ENCODE assay signal across 8 cellular contexts in genomic region chr17:48908047-48908843, GRCh38. TPM values are rescaled to one million over a fixed set of nuclear protein-coding genes. Genes with fewer than 3 reads are reported as not detected.
A peak's percentile ranks its signal among the peaks of the same experiment; 100 is the strongest.
DNase-seq lines count a peak whose midpoint lies in the region; ATAC-seq, FAIRE-seq and TF ChIP-seq lines count a peak whose summit lies in the region.

Gene UBE2Z, plus strand, starts transcription at chr17:48908407. Its CDS starts 97 bp downstream, at chr17:48908504.

- H3K27ac ChIP-seq in left ventricle myocardium inferior (replicated peaks) (peak within 1 kb of the TSS; percentile 94), prostate gland (peak within 1 kb of the TSS; percentile 86 to 93), urinary bladder (ENCODE audit: low read depth) (peak within 1 kb of the TSS; percentile 95)

- TF ChIP-seq CTCF in left ventricle myocardium inferior (IDR thresholded peaks at IDR 0.05; ENCODE audit: borderline replicate concordance) (peak; percentile 17), prostate gland (IDR thresholded peaks at IDR 0.05) (no peak)

- peak; percentile 79 for ATAC-seq in HG02852 (IDR thresholded peaks at IDR 0.05; ENCODE audit: unreplicated experiment)

- DNase-seq in GM12892 (ENCODE audit: insufficient read length) (peak; percentile 96), NCI-H146 (lab: John Stamatoyannopoulos, UW) (peak; percentile 96), T-helper 1 cell (peak; percentile 73 to 96 (median 80)), amniotic epithelial cell (ENCODE audit: low read depth) (peak; percentile 94), left ventricle myocardium inferior (peak; percentile 95), prostate gland (ENCODE audit: low spot score) (peak; percentile 91)

- peak; percentile 100 for FAIRE-seq in GM12892 (lab: Jason Lieb, UNC)

- peak within 1 kb of the TSS; percentile 92 for H3K4me3 ChIP-seq in left ventricle myocardium inferior
- H3K4me3 ChIP-seq in prostate gland = peak within 1 kb of the TSS; percentile 80 to 97
- peak within 1 kb of the TSS; percentile 100 for H3K4me3 ChIP-seq in urinary bladder (ENCODE audit: low read depth, low read length)

- H3K4me1 ChIP-seq in left ventricle myocardium inferior (peaks cover 38% of the 10 kb centered on the region), prostate gland (replicated peaks) (peaks cover 18% of the 10 kb centered on the region), urinary bladder (ENCODE audit: insufficient read depth) (peaks cover 3% of the 10 kb centered on the region)

- H3K36me3 ChIP-seq in left ventricle myocardium inferior = peaks cover 19% of the 10 kb centered on the region
- H3K36me3 ChIP-seq in prostate gland = no peaks in the 10 kb centered on the region
- H3K36me3 ChIP-seq in urinary bladder (ENCODE audit: insufficient read depth) = no peaks in the 10 kb centered on the region

- intact Hi-C loops in left ventricle myocardium inferior (cut with micrococcal nuclease) (no loop called here), prostate gland (cut with DNase I) (no loop called here)

- no peaks in the 10 kb centered on the region for H3K9me3 ChIP-seq in left ventricle myocardium inferior (replicated peaks)
- H3K9me3 ChIP-seq in prostate gland = no peaks in the 10 kb centered on the region

- TF ChIP-seq POLR2A in GM12892 (IDR thresholded peaks at IDR 0.05; ENCODE audit: low read depth, low read length) (peak; percentile 91), prostate gland (IDR thresholded peaks at IDR 0.05) (peak; percentile 92)

- H3K27me3 ChIP-seq in left ventricle myocardium inferior (ENCODE audit: low read depth) (no peaks in the 10 kb centered on the region), prostate gland (replicated peaks; ENCODE audit: insufficient read depth) (no peaks in the 10 kb centered on the region)

- under 1% methylated on average over 70 of the region's 81 CpGs for WGBS in prostate gland
- under 1% methylated on average over 81 of the region's 81 CpGs for WGBS in urinary bladder

RNA-seq across cellular contexts. Expression of gene UBE2Z, which starts in this region (rescaled TPM):
- polyA plus RNA-seq in GM12892 (2012; ENCODE audit: missing spikeins) = 79.9 TPM
- 39.4 TPM for total RNA-seq in left ventricle myocardium inferior
- 10 to 100 TPM; 69.9 to 91.5 TPM for total RNA-seq in prostate gland
- total RNA-seq in urinary bladder = 42.0 TPM
- 56.3 TPM for polyA plus RNA-seq in urinary bladder

Comparison
In these comparisons a context has a peak if more than half of its experiments do, and no peak if none do; other contexts are left out.
1. Peak in every context shown above with its lines: DNase-seq, ATAC-seq, H3K4me3 ChIP-seq and H3K27ac ChIP-seq.